ENCODE assay signal across 9 cellular contexts in the genomic region with DNA sequence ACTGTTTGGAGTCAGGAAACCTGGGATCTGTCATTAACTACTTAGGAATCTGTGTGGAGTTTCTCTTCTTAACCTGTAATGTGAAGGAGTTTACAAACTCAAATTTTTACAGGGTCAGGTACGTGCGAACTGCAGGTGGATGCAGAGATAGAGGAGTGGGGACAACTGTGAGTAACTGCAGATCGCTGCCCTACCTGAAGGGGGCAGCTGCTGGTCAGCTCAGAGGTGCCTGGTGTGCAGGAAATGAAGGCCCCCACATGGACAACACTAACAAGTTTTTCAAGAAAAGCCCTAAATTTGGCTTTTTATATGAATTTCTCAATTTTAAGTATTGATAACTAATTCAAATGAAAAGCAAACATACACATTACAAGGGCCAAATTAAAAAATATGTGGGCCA.
DNase-seq lines count a peak whose midpoint lies in the region; ATAC-seq and TF ChIP-seq lines count a peak whose summit lies in the region.
"Had no signal": no experiment of that assay in that cellular context is flagged by ENCODE, and none has a peak within 500 bp of the region (broad histone marks: within the 10 kb centered on the region; RNA-seq: fewer than 3 reads in every experiment).

No MANE protein-coding gene starts in this region.

- H3K4me1 Mint-ChIP-seq in H9 = peaks cover 7 to 8% of the 10 kb centered on the region in 2 experiments

- H3T11ph ChIP-seq in H9 (ENCODE audit: low read length) = no peak overlapping the region

- no peaks in the 10 kb centered on the region for H3K23me2 ChIP-seq in H9 (ENCODE audit: insufficient read length, low read depth, low read length, poor library complexity, severe bottlenecking)

- no peak overlapping the region for H2BK15ac ChIP-seq in H9 (ENCODE audit: low read depth, low read length)

- H3K27me3 Mint-ChIP-seq in H9 (ENCODE audit: low read depth) = no peaks in the 10 kb centered on the region

- H2BK5ac ChIP-seq in H9 (ENCODE audit: insufficient read length, low read length) = no peak overlapping the region

- H3K27ac Mint-ChIP-seq in H9 = no peak overlapping the region

- ATAC-seq in HG03354 (IDR thresholded peaks at IDR 0.05; ENCODE audit: poor library complexity, severe bottlenecking, unreplicated experiment) = no peak

- no peak overlapping the region for H3K14ac ChIP-seq in H9 (ENCODE audit: insufficient read depth, low read length)

- peaks cover 0 to 6% (median 0%) of the 10 kb centered on the region in 3 experiments; a peak in 1 of 7 replicates for H3K36me3 Mint-ChIP-seq in H9 (ENCODE audit: insufficient read depth in 1 of 3, low read depth in 3 of 3)

- H3K27me3 ChIP-seq in H9 (ENCODE audit: insufficient read depth, low read length) (no peaks in the 10 kb centered on the region), OCI-LY3 (ENCODE audit: low read depth, low read length) (no peaks in the 10 kb centered on the region)

- H3K9me3 Mint-ChIP-seq in H9 = peaks cover 0 to 4% of the 10 kb centered on the region in 2 experiments; a peak in 1 of 5 replicates

- TF ChIP-seq CTCF in H9 (conservative IDR thresholded peaks at IDR 0.05) (peak; percentile 75), OCI-LY3 (IDR thresholded peaks at IDR 0.05; ENCODE audit: low read depth, low read length) (peak; percentile 26)

- H4K5ac ChIP-seq in H9 (ENCODE audit: insufficient read length, low read depth, low read length) = no peak overlapping the region

- H2BK20ac ChIP-seq in H9 (ENCODE audit: low read depth, low read length, poor library complexity, severe bottlenecking) = no peak overlapping the region

- no peak overlapping the region for H2BK12ac ChIP-seq in H9 (ENCODE audit: insufficient read length, low read depth, low read length)

- no peak overlapping the region for H3K23ac ChIP-seq in H9 (ENCODE audit: insufficient read length, low read depth, low read length)

- H4K8ac ChIP-seq in H9 (replicated peaks; ENCODE audit: insufficient read length, low read depth, low read length) = no peak overlapping the region

- H4K91ac ChIP-seq in H9 (ENCODE audit: insufficient read length, low read depth, low read length) = no peak overlapping the region

- no peak overlapping the region for H3K4me3 Mint-ChIP-seq in H9

- H3K27ac ChIP-seq in H9 (ENCODE audit: insufficient read length, low read depth, low read length) (no peak overlapping the region), OCI-LY3 (ENCODE audit: low read length) (no peak overlapping the region)

- H4K20me1 ChIP-seq in H9 (ENCODE audit: control insufficient read depth, insufficient read depth, insufficient read length) = no peaks in the 10 kb centered on the region
- H4K20me1 ChIP-seq in OCI-LY3 (ENCODE audit: insufficient read depth, low read length) = no peaks in the 10 kb centered on the region

- H3K9ac ChIP-seq in H9 (ENCODE audit: extremely low read depth, insufficient read length, low read length) (no peak overlapping the region), OCI-LY3 (ENCODE audit: low read length) (no peak overlapping the region)

- H2AK5ac ChIP-seq in H9 (ENCODE audit: insufficient read length, low read length) = no peak overlapping the region

- no peak overlapping the region for H2BK120ac ChIP-seq in H9 (ENCODE audit: low read depth, low read length, poor library complexity, severe bottlenecking)

- H3K9me3 ChIP-seq in H9 (ENCODE audit: control insufficient read depth, low read depth, low read length) (no peaks in the 10 kb centered on the region), OCI-LY3 (ENCODE audit: insufficient read depth, low read length) (no peaks in the 10 kb centered on the region)

- H3K4ac ChIP-seq in H9 (ENCODE audit: low read depth, low read length) = no peak overlapping the region

- H2AFZ ChIP-seq in H9 (ENCODE audit: low read length) (no peak overlapping the region), OCI-LY3 (ENCODE audit: low read depth, low read length) (no peak overlapping the region)

- no peaks in the 10 kb centered on the region for H3K79me1 ChIP-seq in H9 (ENCODE audit: insufficient read depth, low read depth, low read length, poor library complexity, severe bottlenecking)

- no peak overlapping the region for H3K56ac ChIP-seq in H9 (ENCODE audit: insufficient read length, low read depth, low read length)

- H3K4me1 ChIP-seq in H9 (ENCODE audit: insufficient read depth, low read length) = peaks cover 4% of the 10 kb centered on the region; the same call in 1 of the 2 replicates
- H3K4me1 ChIP-seq in OCI-LY3 (ENCODE audit: low read length) = peaks cover 7% of the 10 kb centered on the region

- H3K4me2 ChIP-seq in H9 (ENCODE audit: insufficient read depth, insufficient read length, low read length) = no peak overlapping the region
- H3K4me2 ChIP-seq in OCI-LY3 (ENCODE audit: low read length) = no peak overlapping the region

- H3K4me3 ChIP-seq in OCI-LY3 (ENCODE audit: low read length) = no peak overlapping the region

- H3K79me2 ChIP-seq in H9 (ENCODE audit: insufficient read depth, low read length) (no peaks in the 10 kb centered on the region), OCI-LY3 (ENCODE audit: low read length) (no peaks in the 10 kb centered on the region)

- peak; percentile 31 for DNase-seq in ELF-1 (ENCODE audit: low read depth, low spot score)
- DNase-seq in H9 = peak; percentile 50
- peak; percentile 63 for DNase-seq in iPS-NIHi7 (ENCODE audit: extremely low spot score)
- no peak for DNase-seq in activated gamma-delta T cell treated with Interleukin-2 at 50 U/mL for 16 hours
- DNase-seq in anterior cingulate cortex (lab: John Stamatoyannopoulos, UW) = no peak
- no peak for DNase-seq in NCI-H2081 treated with DMSO at 0.1 percent for 48 hours (lab: John Stamatoyannopoulos, UW)
- DNase-seq: activated effector memory CD4-positive, alpha-beta T cell treated with anti-CD3 and anti-CD28 coated beads, Interleukin-2, amount 50 U/mL, for 16 hours had no signal

- no peaks in the 10 kb centered on the region for H3K36me3 ChIP-seq in OCI-LY3 (replicated peaks; ENCODE audit: low read depth, low read length)

- WGBS in H9 (ENCODE audit: extremely low coverage, insufficient read length, low lambda C conversion rate) = no CpG with 5 or more reads among the region's 3 CpGs

- H3K18ac ChIP-seq in H9 (ENCODE audit: insufficient read length, low read depth, low read length) = no peak overlapping the region

Comparison
In these comparisons a context has a peak if more than half of its experiments do, and no peak if none do; other contexts are left out.
1. DNase-seq: peak in ELF-1 (single experiment), H9 (single experiment) and iPS-NIHi7 (single experiment); none in activated gamma-delta T cell treated with Interleukin-2 at 50 U/mL for 16 hours (single experiment), anterior cingulate cortex (0 of 58) and NCI-H2081 treated with DMSO at 0.1 percent for 48 hours (single experiment).